Comparison of ENCODE assay signal across 9 cellular contexts in genomic region chr17:48483471-48484131, GRCh38. TPM values are rescaled to one million over a fixed set of nuclear protein-coding genes. Genes with fewer than 3 reads are reported as not detected.
DNase-seq lines count a peak whose midpoint lies in the region; ATAC-seq and TF ChIP-seq lines count a peak whose summit lies in the region.
"Had no signal": no experiment of that assay in that cellular context is flagged by ENCODE, and none has a peak within 500 bp of the region (broad histone marks: within the 10 kb centered on the region; RNA-seq: fewer than 3 reads in every experiment).

No MANE protein-coding gene starts in this region.

- peaks cover 45% of the 10 kb centered on the region for H3K4me1 Mint-ChIP-seq in activated T-cell treated with anti-CD3 and anti-CD28 coated beads, Interleukin-2, amount 50 U/mL, for 72 hours (ENCODE audit: low read depth)
- no peaks in the 10 kb centered on the region for H3K4me1 Mint-ChIP-seq in glutamatergic neuron (ENCODE audit: low read depth, unreplicated experiment)

- TF ChIP-seq CTCF in NB4 (IDR thresholded peaks at IDR 0.05; ENCODE audit: low read depth, low read length) (no peak), right lobe of liver (IDR thresholded peaks at IDR 0.05) (no peak), glutamatergic neuron (IDR thresholded peaks at IDR 0.05; ENCODE audit: partially characterized antibody, unreplicated experiment) (no peak)

- no peaks in the 10 kb centered on the region for H3K27me3 ChIP-seq in mesenchymal stem cell (ENCODE audit: control insufficient read depth in 1 of 2, insufficient read depth in 1 of 2, low read length in 2 of 2)
- H3K27me3 ChIP-seq in right lobe of liver: peaks cover 0 to 6% of the 10 kb centered on the region in 2 donors

- DNase-seq in NB4 (ENCODE audit: low read depth): peak; percentile 50
- peak in 1 of 2 donors; percentile 33 for DNase-seq in activated T-cell treated with anti-CD3 and anti-CD28 coated beads, Interleukin-2, amount 50 U/mL, for 72 hours
- peak; percentile 98 for DNase-seq in mesenchymal stem cell
- DNase-seq in right lobe of liver: no peak
- DNase-seq in nucleus accumbens (lab: John Stamatoyannopoulos, UW): no peak
- no peak for DNase-seq in glutamatergic neuron

- no peak overlapping the region for H3K14ac ChIP-seq in mesenchymal stem cell (ENCODE audit: low read length in 2 of 2)

- H3K9me3 ChIP-seq in mesenchymal stem cell (ENCODE audit: control insufficient read depth, low read length) (no peaks in the 10 kb centered on the region), right lobe of liver (no peaks in the 10 kb centered on the region)

- H3K36me3 ChIP-seq in mesenchymal stem cell (ENCODE audit: control insufficient read depth in 1 of 2, insufficient read depth in 2 of 2, low read depth in 1 of 2, low read length in 2 of 2): no peaks in the 10 kb centered on the region
- no peaks in the 10 kb centered on the region for H3K36me3 ChIP-seq in right lobe of liver

- ATAC-seq in GM18505 (IDR thresholded peaks at IDR 0.05; ENCODE audit: unreplicated experiment) (peak; percentile 63), GM21381 (IDR thresholded peaks at IDR 0.05; ENCODE audit: unreplicated experiment) (no peak), right lobe of liver (no peak)
- peak; percentile 41 to 49 for ATAC-seq in activated T-cell treated with anti-CD3 and anti-CD28 coated beads, Interleukin-2, amount 50 U/mL, for 72 hours (replicated peaks in 1 of 2)

- peak overlapping the region; percentile 6 to 35 for H3K4ac ChIP-seq in mesenchymal stem cell (ENCODE audit: low read depth in 1 of 2, low read length in 2 of 2)

- peak overlapping the region; percentile 100 for H3K27ac ChIP-seq in mesenchymal stem cell (ENCODE audit: low read length, poor library complexity, severe bottlenecking)
- H3K27ac ChIP-seq in right lobe of liver: no peak overlapping the region

- TF ChIP-seq POLR2A in GM18505 (IDR thresholded peaks at IDR 0.05; ENCODE audit: borderline replicate concordance, extremely low read depth, insufficient read depth, insufficient read length) (no peak), NB4 (IDR thresholded peaks at IDR 0.05; ENCODE audit: extremely low read depth, insufficient read length) (no peak), right lobe of liver (IDR thresholded peaks at IDR 0.05) (no peak)

- peak overlapping the region; percentile 100 for H2BK5ac ChIP-seq in mesenchymal stem cell (ENCODE audit: low read depth, low read length, poor library complexity, severe bottlenecking)

- WGBS in mesenchymal stem cell: 0% methylated on average over 6 of the region's 6 CpGs
- 16% methylated on average over 3 of the region's 6 CpGs for WGBS in right lobe of liver (ENCODE audit: insufficient coverage, low coverage, low lambda C conversion rate, missing lambda C conversion rate)

- peaks cover 9% of the 10 kb centered on the region for H3K27me3 Mint-ChIP-seq in activated T-cell treated with anti-CD3 and anti-CD28 coated beads, Interleukin-2, amount 50 U/mL, for 72 hours (ENCODE audit: low read depth)
- peaks cover 3% of the 10 kb centered on the region for H3K27me3 Mint-ChIP-seq in glutamatergic neuron (ENCODE audit: unreplicated experiment)

- peak overlapping the region; percentile 12 for H4K8ac ChIP-seq in mesenchymal stem cell (ENCODE audit: low read length)

- H4K91ac ChIP-seq in mesenchymal stem cell (ENCODE audit: low read length): peak overlapping the region; percentile 54

- H3K18ac ChIP-seq in mesenchymal stem cell (ENCODE audit: low read depth in 1 of 2, low read length in 2 of 2): peak overlapping the region; percentile 73 to 87

- H3K9me3 Mint-ChIP-seq in activated T-cell treated with anti-CD3 and anti-CD28 coated beads, Interleukin-2, amount 50 U/mL, for 72 hours: no peaks in the 10 kb centered on the region
- H3K9me3 Mint-ChIP-seq in glutamatergic neuron (ENCODE audit: unreplicated experiment): no peaks in the 10 kb centered on the region

- peaks cover 15% of the 10 kb centered on the region for H3K4me1 ChIP-seq in mesenchymal stem cell (ENCODE audit: control insufficient read depth, insufficient read depth, low read depth, low read length)
- no peaks in the 10 kb centered on the region for H3K4me1 ChIP-seq in right lobe of liver

- H3K4me2 ChIP-seq in mesenchymal stem cell (ENCODE audit: low read length, poor library complexity, severe bottlenecking): peak overlapping the region; percentile 10

- no peak overlapping the region for H2AK5ac ChIP-seq in mesenchymal stem cell (ENCODE audit: low read length, severe bottlenecking)

- peak overlapping the region; percentile 21 to 40 for H3K4me3 Mint-ChIP-seq in activated T-cell treated with anti-CD3 and anti-CD28 coated beads, Interleukin-2, amount 50 U/mL, for 72 hours
- H3K4me3 Mint-ChIP-seq in glutamatergic neuron (ENCODE audit: unreplicated experiment): no peak overlapping the region

- intact Hi-C loops in right lobe of liver (cut with DNase I): no loop called here

- H3K36me3 Mint-ChIP-seq in activated T-cell treated with anti-CD3 and anti-CD28 coated beads, Interleukin-2, amount 50 U/mL, for 72 hours (ENCODE audit: insufficient read depth in 2 of 2): no peaks in the 10 kb centered on the region
- H3K36me3 Mint-ChIP-seq in glutamatergic neuron (ENCODE audit: unreplicated experiment): no peaks in the 10 kb centered on the region

- peak overlapping the region; percentile 77 for H2BK120ac ChIP-seq in mesenchymal stem cell (ENCODE audit: low read depth, low read length)

- H3K23ac ChIP-seq in mesenchymal stem cell (ENCODE audit: low read length in 2 of 2): peak overlapping the region in 1 of 2 experiments; percentile 42

- no peak overlapping the region for H3K4me3 ChIP-seq in NB4 (ENCODE audit: low read depth, low read length)
- no peak overlapping the region for H3K4me3 ChIP-seq in mesenchymal stem cell (ENCODE audit: insufficient read depth in 1 of 2, low read depth in 1 of 2, low read length in 2 of 2)
- H3K4me3 ChIP-seq in right lobe of liver: no peak overlapping the region

- H3K79me1 ChIP-seq in mesenchymal stem cell (replicated peaks; ENCODE audit: low read length, poor library complexity, severe bottlenecking): no peaks in the 10 kb centered on the region

- H3K27ac Mint-ChIP-seq in activated T-cell treated with anti-CD3 and anti-CD28 coated beads, Interleukin-2, amount 50 U/mL, for 72 hours: no peak overlapping the region
- H3K27ac Mint-ChIP-seq in glutamatergic neuron (ENCODE audit: unreplicated experiment): no peak overlapping the region

- H3K9ac ChIP-seq in mesenchymal stem cell (ENCODE audit: low read length): peak overlapping the region; percentile 77

- H2BK15ac ChIP-seq in mesenchymal stem cell (ENCODE audit: low read depth, poor library complexity, severe bottlenecking): no peak overlapping the region

- H2BK12ac ChIP-seq in mesenchymal stem cell (ENCODE audit: low read length in 2 of 2): peak overlapping the region; percentile 27 to 75

- H2AFZ ChIP-seq in mesenchymal stem cell (ENCODE audit: low read depth, low read length): no peak overlapping the region

RNA-seq across cellular contexts. Expression of gene HOXB1, which starts 47.2 kb away (rescaled TPM):
- total RNA-seq in activated T-cell treated with anti-CD3 and anti-CD28 coated beads, Interleukin-2, amount 50 U/mL, for 72 hours: not detected
- not detected for polyA plus RNA-seq in mesenchymal stem cell (2013, experiment 1 of 2)
- polyA plus RNA-seq in mesenchymal stem cell (2013, experiment 2 of 2): not detected
- total RNA-seq in right lobe of liver: not detected
- total RNA-seq in glutamatergic neuron (ENCODE audit: unreplicated experiment): not detected
- total RNA-seq: T-helper 1 cell treated with Interleukin-12 subunit alpha and Interleukin-12 subunit beta and Interleukin-4 antibody, amounts not matched to agents 30 ng/mL and 1 ng/mL, for 36 hours had no signal

RNA-seq across cellular contexts. Expression of gene SKAP1, which starts 53.6 kb away (rescaled TPM):
- 100 to 1,000 TPM in 1 of 2 donors, 10 to 100 TPM in 1; 96.6 to 108 TPM for total RNA-seq in activated T-cell treated with anti-CD3 and anti-CD28 coated beads, Interleukin-2, amount 50 U/mL, for 72 hours
- polyA plus RNA-seq in mesenchymal stem cell (2013, experiment 1 of 2): 0.11 TPM
- polyA plus RNA-seq in mesenchymal stem cell (2013, experiment 2 of 2): 0.16 TPM
- total RNA-seq in right lobe of liver: 10 to 100 TPM in 4 of 6 experiments, 1 to 10 TPM in 2; 4.5 to 51.0 (median 17.5) TPM
- total RNA-seq in glutamatergic neuron (ENCODE audit: unreplicated experiment): not detected

Comparison
In these comparisons a context has a peak if more than half of its experiments do, and no peak if none do; other contexts are left out.
1. ATAC-seq: peak in GM18505 (single experiment) and activated T-cell treated with anti-CD3 and anti-CD28 coated beads, Interleukin-2, amount 50 U/mL, for 72 hours (2 of 2); none in GM21381 (single experiment) and right lobe of liver (0 of 4).
2. DNase-seq: peak in NB4 (single experiment) and mesenchymal stem cell (single experiment); none in right lobe of liver (0 of 3), nucleus accumbens (0 of 56) and glutamatergic neuron (single experiment).